Comparison of ENCODE assay signal across 28 cellular contexts in genomic region chr10:18359839-18360238, GRCh38.
"Had no signal": no experiment of that assay in that cellular context is flagged by ENCODE, and none has a peak within 500 bp of the region (broad histone marks: within the 10 kb centered on the region; RNA-seq: fewer than 3 reads in every experiment).

No MANE protein-coding gene starts in this region.

- H3K4me3 ChIP-seq: coronary artery, esophagus squamous epithelium, heart right ventricle, psoas muscle, sigmoid colon, spleen, testis, tibial artery, upper lobe of left lung had no signal

- DNase-seq: dermis blood vessel endothelial cell; effector memory CD4-positive, alpha-beta T cell; erythroblast; esophagus squamous epithelium; foreskin melanocyte; glutamatergic neuron; heart right ventricle; hypothalamus; mesenchymal stem cell; naive thymus-derived CD8-positive, alpha-beta T cell; nephron progenitor cell; nucleus accumbens; posterior cingulate gyrus; psoas muscle; right cardiac atrium; sigmoid colon; spleen; stimulated activated CD4-positive, alpha-beta T cell treated with anti-CD3 and anti-CD28 coated beads, Interleukin-4, amount 100 ng/mL, for 4 hours; stimulated activated naive CD8-positive, alpha-beta T cell treated with anti-CD3 and anti-CD28 coated beads, Interleukin-15, Interleukin-2, amounts not matched to agents 100 U/mL and 50 U/mL, for 24 hours; substantia nigra; testis; tibial artery; upper lobe of left lung had no signal

- H3K36me3 ChIP-seq: esophagus squamous epithelium, heart right ventricle, sigmoid colon, spleen, tibial artery, upper lobe of left lung had no signal

- H3K4me1 ChIP-seq: esophagus squamous epithelium, psoas muscle, sigmoid colon, spleen, testis, upper lobe of left lung had no signal

- H3K27me3 ChIP-seq: esophagus squamous epithelium, heart right ventricle, sigmoid colon, spleen, testis, tibial artery, upper lobe of left lung had no signal

- FAIRE-seq: keratinocyte, urothelium cell line had no signal

- ATAC-seq: heart right ventricle; left lobe of liver; naive thymus-derived CD8-positive, alpha-beta T cell; psoas muscle; stimulated activated memory B cell treated with anti-CD40 and anti-IgM and Interleukin-4, amounts not matched to agents 10 μg/mL and 1 μg/mL and 100 μg/mL, for 72 hours; stimulated activated naive CD8-positive, alpha-beta T cell treated with anti-CD3 and anti-CD28 coated beads, Interleukin-15, Interleukin-2, amounts not matched to agents 100 U/mL and 50 U/mL, for 24 hours had no signal

- H3K27ac ChIP-seq: coronary artery, esophagus squamous epithelium, psoas muscle, sigmoid colon, spleen, testis, tibial artery, upper lobe of left lung had no signal

- H3K9me3 ChIP-seq: esophagus squamous epithelium, heart right ventricle, psoas muscle, sigmoid colon, spleen, testis, tibial artery, upper lobe of left lung had no signal
